ENCODE assay signal across 8 cellular contexts in genomic region chr2:98269274-98269673, GRCh38.
DNase-seq lines count a peak whose midpoint lies in the region; ATAC-seq and TF ChIP-seq lines count a peak whose summit lies in the region.

No MANE protein-coding gene starts in this region.

- POLR2A ChIA-PET in Caco-2 (lab: Charles Lee), result no interaction called here
- POLR2A ChIA-PET in PC-9 (lab: Charles Lee; ENCODE audit: unreplicated experiment), result no interaction called here

- H3K4me3 ChIP-seq in Caco-2 (ENCODE audit: low read depth, low read length), result no peak overlapping the region
- H3K4me3 ChIP-seq in H7 (ENCODE audit: insufficient read depth, low read depth, low read length), result no peak overlapping the region
- H3K4me3 ChIP-seq in PC-9, result no peak overlapping the region
- H3K4me3 ChIP-seq in neural progenitor cell, result no peak overlapping the region

- H3K4me1 Mint-ChIP-seq in Caco-2 (ENCODE audit: low read depth, unreplicated experiment), result no peaks in the 10 kb centered on the region
- H3K4me1 Mint-ChIP-seq in neural progenitor cell, result peaks cover under 1% of the 10 kb centered on the region

- no peaks in the 10 kb centered on the region for H3K4me1 ChIP-seq in Caco-2
- no peaks in the 10 kb centered on the region for H3K4me1 ChIP-seq in PC-9 (replicated peaks; ENCODE audit: insufficient read depth)
- H3K4me1 ChIP-seq in neural progenitor cell, result no peaks in the 10 kb centered on the region

- TF ChIP-seq POLR2A in erythroblast (IDR thresholded peaks at IDR 0.05; ENCODE audit: low read length), result no peak

- no peaks in the 10 kb centered on the region for H3F3A ChIP-seq in PC-9 (ENCODE audit: insufficient read depth, low read depth)
- no peaks in the 10 kb centered on the region for H3F3A ChIP-seq in neural progenitor cell (ENCODE audit: low read depth)

- H3K27me3 Mint-ChIP-seq in Caco-2 (ENCODE audit: insufficient read depth, unreplicated experiment) (peaks cover 1% of the 10 kb centered on the region), neural progenitor cell (ENCODE audit: insufficient read depth, low read depth) (no peaks in the 10 kb centered on the region)

- no TSS peak for BruUV-seq in Caco-2 (replicated peaks; lab: Mats Ljungman, UMichigan)
- BruUV-seq in PC-9 (replicated peaks; lab: Mats Ljungman, UMichigan), result no TSS peak

- H3K79me2 ChIP-seq in PC-9 (ENCODE audit: low read depth) (no peaks in the 10 kb centered on the region), neural progenitor cell (ENCODE audit: low read depth) (no peaks in the 10 kb centered on the region)

- no peak for ATAC-seq in HG03432 (IDR thresholded peaks at IDR 0.05; ENCODE audit: unreplicated experiment)

- H3K9me3 ChIP-seq in Caco-2 (0 out of 2 replicates have a peak, but pooled peaks cover 3% of the 10 kb centered on the region), PC-9 (ENCODE audit: insufficient read depth, low read depth) (0 out of 2 replicates have a peak, but pooled peaks cover 3% of the 10 kb centered on the region), neural progenitor cell (ENCODE audit: low read depth) (no peaks in the 10 kb centered on the region)

- H3K9me2 ChIP-seq in PC-9 (ENCODE audit: insufficient read depth), result no peaks in the 10 kb centered on the region

- H3K27ac ChIP-seq in PC-9, result no peak overlapping the region
- no peak overlapping the region for H3K27ac ChIP-seq in neural progenitor cell

- H4K20me1 ChIP-seq in PC-9 (ENCODE audit: insufficient read depth) (no peaks in the 10 kb centered on the region), neural progenitor cell (ENCODE audit: low read depth) (no peaks in the 10 kb centered on the region)

- H3K36me3 ChIP-seq in Caco-2 (ENCODE audit: control insufficient read depth, insufficient read depth, low read length) (no peaks in the 10 kb centered on the region), H7 (replicated peaks; ENCODE audit: control insufficient read depth, insufficient read depth, low read length) (no peaks in the 10 kb centered on the region), PC-9 (ENCODE audit: low read depth) (no peaks in the 10 kb centered on the region), neural progenitor cell (no peaks in the 10 kb centered on the region)

- no peak overlapping the region for H3K9ac ChIP-seq in neural progenitor cell

- H3K9me3 Mint-ChIP-seq in Caco-2 (ENCODE audit: unreplicated experiment), result peaks cover 4% of the 10 kb centered on the region
- H3K9me3 Mint-ChIP-seq in neural progenitor cell, result peaks cover 14% of the 10 kb centered on the region

- H3K36me3 Mint-ChIP-seq in Caco-2 (ENCODE audit: insufficient read depth, unreplicated experiment), result no peaks in the 10 kb centered on the region
- no peaks in the 10 kb centered on the region for H3K36me3 Mint-ChIP-seq in neural progenitor cell

- H3K27ac Mint-ChIP-seq in Caco-2 (ENCODE audit: unreplicated experiment) (no peak overlapping the region), neural progenitor cell (no peak overlapping the region)

- intact Hi-C loops in Caco-2 (cut with micrococcal nuclease; ENCODE audit: unreplicated experiment), result loop anchor here (2.0 kb wide), 1 partner anchor 532 kb away; no protein-coding TSS in a partner anchor
- intact Hi-C loops in PC-9 (cut with micrococcal nuclease; ENCODE audit: unreplicated experiment), result loop anchor here (1.0 kb wide), 1 partner anchor 463 kb away; no protein-coding TSS in a partner anchor

- TF ChIP-seq CTCF in Caco-2 (IDR thresholded peaks at IDR 0.05; ENCODE audit: insufficient read depth in 1 of 2, low read depth in 1 of 2, low read length in 1 of 2, severe bottlenecking in 1 of 2, unreplicated experiment in 1 of 2) (peak; percentile 78), PC-9 (conservative IDR thresholded peaks at IDR 0.05) (peak; percentile 94), neural progenitor cell (IDR thresholded peaks at IDR 0.05) (peak; percentile 69)

- DNase-seq in Caco-2, result peak in 1 of 2 experiments; percentile 69
- DNase-seq in H7, result peak; percentile 61
- DNase-seq in PC-9, result peak in 1 of 2 experiments; percentile 21
- peak; percentile 40 to 78 for DNase-seq in erythroblast (lab: John Stamatoyannopoulos, UW)
- DNase-seq in neural progenitor cell (ENCODE audit: low spot score), result peak; percentile 66
- DNase-seq in epidermal melanocyte (ENCODE audit: insufficient read length, low spot score), result no peak
- DNase-seq in activated T-cell treated with anti-CD3 and anti-CD28 coated beads, Interleukin-2, amount 50 U/mL, for 1 hour, result no peak

- H3K4me3 Mint-ChIP-seq in Caco-2 (ENCODE audit: unreplicated experiment) (no peak overlapping the region), neural progenitor cell (no peak overlapping the region)

- H3K27me3 ChIP-seq in Caco-2 (replicated peaks; ENCODE audit: control insufficient read depth, insufficient read depth, low read length) (no peaks in the 10 kb centered on the region), H7 (ENCODE audit: control insufficient read depth, insufficient read depth, low read length) (no peaks in the 10 kb centered on the region), PC-9 (ENCODE audit: insufficient read depth, low read depth) (no peaks in the 10 kb centered on the region), neural progenitor cell (no peaks in the 10 kb centered on the region)

- no peak overlapping the region for H3K4me2 ChIP-seq in PC-9
- H3K4me2 ChIP-seq in neural progenitor cell, result no peak overlapping the region

- CTCF ChIA-PET in Caco-2 (lab: Charles Lee), result interaction anchor here (0.6 to 1.5 kb wide), 4 partner anchors 28 to 528 kb away, joined by 3 to 6 read pairs (median 4); no protein-coding TSS in a partner anchor
- CTCF ChIA-PET in PC-9 (lab: Charles Lee), result interaction anchor here (0.9 to 1.2 kb wide), 2 partner anchors 462 to 678 kb away, joined by 3 to 4 read pairs; no protein-coding TSS in a partner anchor

- H2AFZ ChIP-seq in PC-9, result no peak overlapping the region
- H2AFZ ChIP-seq in neural progenitor cell (replicated peaks), result peak overlapping the region; percentile 87

Comparison
In these comparisons a context has a peak if more than half of its experiments do, and no peak if none do; other contexts are left out.
1. DNase-seq: peak in H7 (single experiment), erythroblast (2 of 2) and neural progenitor cell (single experiment); none in epidermal melanocyte (single experiment) and activated T-cell treated with anti-CD3 and anti-CD28 coated beads, Interleukin-2, amount 50 U/mL, for 1 hour (single experiment).
2. Peak in every context shown above with its lines, with median percentiles within 50 percentile points of each other: CTCF ChIP-seq.